ENCODE assay signal across 27 cellular contexts in the genomic region with DNA sequence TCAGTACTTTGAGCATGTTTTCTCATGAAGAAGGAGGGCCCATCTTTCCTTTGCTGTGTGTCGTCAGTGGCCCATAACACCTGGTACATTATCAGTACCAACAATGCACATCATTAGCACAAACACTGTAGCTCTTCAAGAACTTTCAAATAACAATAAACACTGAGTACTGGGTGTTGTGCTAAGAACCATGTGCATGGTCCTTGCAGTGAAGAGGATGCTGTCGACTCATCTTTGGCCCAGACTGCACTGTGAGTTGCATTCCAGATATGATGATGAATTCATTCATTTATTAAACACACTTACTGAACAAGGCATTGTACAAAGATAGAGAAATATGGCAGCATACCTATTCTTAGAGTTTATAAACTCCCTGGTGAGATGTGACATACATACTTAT. TPM values are rescaled to one million over a fixed set of nuclear protein-coding genes. Genes with fewer than 3 reads are reported as not detected.
"Had no signal": no experiment of that assay in that cellular context is flagged by ENCODE, and none has a peak within 500 bp of the region (broad histone marks: within the 10 kb centered on the region; RNA-seq: fewer than 3 reads in every experiment).

No MANE protein-coding gene starts in this region.

- H3K27ac ChIP-seq: dorsolateral prefrontal cortex, gastrocnemius medialis, lower lobe of right lung, right lobe of liver, transverse colon had no signal

- H3K9me3 ChIP-seq: gastrocnemius medialis, lower lobe of right lung, right lobe of liver, transverse colon had no signal

- H3K4me1 ChIP-seq: gastrocnemius medialis, lower lobe of right lung, right lobe of liver, transverse colon had no signal

- H3K4me3 ChIP-seq: dorsolateral prefrontal cortex, gastrocnemius medialis, lower lobe of right lung, right lobe of liver, transverse colon had no signal

- H3K27me3 ChIP-seq: gastrocnemius medialis, right lobe of liver had no signal

- H3K36me3 ChIP-seq: gastrocnemius medialis, lower lobe of right lung, right lobe of liver, transverse colon had no signal

- DNase-seq: activated CD4-positive, alpha-beta T cell treated with anti-CD3 and anti-CD28 coated beads for 36 hours; activated CD4-positive, alpha-beta T cell treated with anti-CD3 and anti-CD28 coated beads, Interleukin-2, amount 50 U/mL, for 4 hours; activated CD8-positive, alpha-beta memory T cell treated with anti-CD3 and anti-CD28 coated beads for 24 hours; activated CD8-positive, alpha-beta memory T cell treated with anti-CD3 and anti-CD28 coated beads, Interleukin-2, amount 50 U/mL, for 4 hours; activated T-cell treated with anti-CD3 and anti-CD28 coated beads, Interleukin-2, amount 50 U/mL, for 24 hours; aorta; caudate nucleus; dorsolateral prefrontal cortex; effector memory CD8-positive, alpha-beta T cell; gastrocnemius medialis; hypothalamus; left cardiac atrium; lower lobe of right lung; naive thymus-derived CD4-positive, alpha-beta T cell; posterior cingulate gyrus; right lobe of liver; small intestine; stimulated activated CD4-positive, alpha-beta T cell treated with anti-CD3 and anti-CD28 coated beads, Interleukin-2, amount 100 ng/mL, for 24 hours; T-helper 9 cell; transverse colon had no signal

RNA-seq across cellular contexts. Expression of a gene that starts 55.8 kb away (rescaled TPM):
- total RNA-seq: activated naive CD4-positive, alpha-beta T cell treated with anti-CD3 and anti-CD28 coated beads, Interleukin-2, amount 50 U/mL, for 72 hours; activated T-helper 17 cell treated with anti-CD3 and anti-CD28 coated beads, Interleukin-2, amount 50 U/mL, for 72 hours; endothelial cell of umbilical vein; neural crest cell had no signal

RNA-seq across cellular contexts. Expression of a gene that starts 56.1 kb away (rescaled TPM):
- total RNA-seq: activated CD4-positive, alpha-beta T cell treated with anti-CD3 and anti-CD28 coated beads for 36 hours; activated naive CD4-positive, alpha-beta T cell treated with anti-CD3 and anti-CD28 coated beads, Interleukin-2, amount 50 U/mL, for 72 hours; activated T-helper 17 cell treated with anti-CD3 and anti-CD28 coated beads, Interleukin-2, amount 50 U/mL, for 72 hours; aorta; endothelial cell of umbilical vein; esophagus mucosa; gastrocnemius medialis; left cardiac atrium; lower lobe of right lung; naive thymus-derived CD4-positive, alpha-beta T cell; right lobe of liver; temporal lobe; WTC11 had no signal
